ENCODE assay signal across 9 cellular contexts in genomic region chr2:159960413-159960812, GRCh38. TPM values are rescaled to one million over a fixed set of nuclear protein-coding genes. Genes with fewer than 3 reads are reported as not detected.
A peak's percentile ranks its signal among the peaks of the same experiment; 100 is the strongest.
DNase-seq lines count a peak whose midpoint lies in the region; ATAC-seq and TF ChIP-seq lines count a peak whose summit lies in the region.
"Had no signal": no experiment of that assay in that cellular context is flagged by ENCODE, and none has a peak within 500 bp of the region (broad histone marks: within the 10 kb centered on the region; RNA-seq: fewer than 3 reads in every experiment).

No MANE protein-coding gene starts in this region.

- 95 to 98% methylated on average over 2 of the region's 2 CpGs for WGBS in GM23248 (ENCODE audit: low coverage in 1 of 2, low lambda C conversion rate in 2 of 2, missing lambda C conversion rate in 2 of 2), 2 experiments
- 80 to 93% methylated on average over 2 of the region's 2 CpGs for WGBS in lower leg skin, 2 donors

- H3K9ac ChIP-seq in GM23248, result 0 out of 2 replicates have a peak overlapping the region, but pooled peaks have one; percentile 9

- H3K4me2 ChIP-seq in GM23248 (ENCODE audit: unreplicated experiment), result peak overlapping the region; percentile 82

- no peaks in the 10 kb centered on the region for H4K20me1 ChIP-seq in GM23248 (ENCODE audit: insufficient read depth)

- no peaks in the 10 kb centered on the region for H3K9me3 ChIP-seq in GM23248 (ENCODE audit: low read depth)

- no peaks in the 10 kb centered on the region for H3K9me3 Mint-ChIP-seq in nephron progenitor cell

- H3K27me3 ChIP-seq in GM23248 (replicated peaks; ENCODE audit: insufficient read depth), result no peaks in the 10 kb centered on the region

- TF ChIP-seq POLR2A in lower leg skin (IDR thresholded peaks at IDR 0.05), result no peak

- H3K79me2 ChIP-seq in GM23248 (ENCODE audit: insufficient read depth), result no peaks in the 10 kb centered on the region

- H3K4me3 Mint-ChIP-seq in nephron progenitor cell, result no peak overlapping the region
- H3K4me3 Mint-ChIP-seq: naive thymus-derived CD8-positive, alpha-beta T cell had no signal

- TF ChIP-seq CTCF in GM10266 (IDR thresholded peaks at IDR 0.05; ENCODE audit: control insufficient read depth, insufficient read depth, low read depth, missing control alignments) (no peak), nephron progenitor cell (IDR thresholded peaks at IDR 0.05) (no peak), lower leg skin (IDR thresholded peaks at IDR 0.05) (no peak)

- intact Hi-C loops in lower leg skin (cut with DNase I; ENCODE audit: low total_unique reads), result no loop called here

- no peaks in the 10 kb centered on the region for H3K36me3 ChIP-seq in GM23248 (ENCODE audit: low read depth)

- no peaks in the 10 kb centered on the region for H3K9me2 ChIP-seq in GM23248 (ENCODE audit: insufficient read depth)

- H2AFZ ChIP-seq in GM23248, result no peak overlapping the region

- no peak overlapping the region for H3K27ac Mint-ChIP-seq in nephron progenitor cell
- H3K27ac Mint-ChIP-seq: naive thymus-derived CD8-positive, alpha-beta T cell had no signal

- H3K27ac ChIP-seq in GM23248, result peak overlapping the region; percentile 53

- peaks cover 12% of the 10 kb centered on the region for H3K27me3 Mint-ChIP-seq in nephron progenitor cell (ENCODE audit: low read depth, poor library complexity)

- peaks cover 22% of the 10 kb centered on the region for H3K4me1 ChIP-seq in GM23248 (ENCODE audit: insufficient read depth)

- H3K36me3 Mint-ChIP-seq in nephron progenitor cell (ENCODE audit: low read depth), result no peaks in the 10 kb centered on the region
- H3K36me3 Mint-ChIP-seq: naive thymus-derived CD8-positive, alpha-beta T cell had no signal

- H3K4me3 ChIP-seq in GM23248 (peak overlapping the region; percentile 32), lower leg skin (ENCODE audit: low read depth, poor library complexity, severe bottlenecking) (no peak overlapping the region)

- peaks cover 23% of the 10 kb centered on the region for H3F3A ChIP-seq in GM23248 (ENCODE audit: insufficient read depth)

- in situ Hi-C loops in GM23248 (cut with MboI), result no loop called here

- H3K4me1 Mint-ChIP-seq in nephron progenitor cell, result peaks cover 6% of the 10 kb centered on the region

- DNase-seq in GM10266 (ENCODE audit: extremely low spot score), result peak; percentile 20
- DNase-seq in GM23248, result peak; percentile 86
- peak; percentile 43 for DNase-seq in RKO (ENCODE audit: low spot score)
- DNase-seq in kidney tubule cell (ENCODE audit: low spot score), result peak; percentile 80
- DNase-seq in nephron progenitor cell, result no peak
- DNase-seq in lower leg skin (ENCODE audit: low spot score in 2 of 2), result no peak
- DNase-seq: naive thymus-derived CD8-positive, alpha-beta T cell had no signal

- ATAC-seq in HG02938 (IDR thresholded peaks at IDR 0.05; ENCODE audit: unreplicated experiment), result no peak
- ATAC-seq in HG03025 (IDR thresholded peaks at IDR 0.05; ENCODE audit: low FRiP score, unreplicated experiment), result no peak
- ATAC-seq: naive thymus-derived CD8-positive, alpha-beta T cell had no signal

RNA-seq across cellular contexts. Expression of gene LY75, which starts 55.9 kb away (rescaled TPM):
- 0.38 and 0.65 TPM in 2 replicates for total RNA-seq in GM23248 (2014; rRNA removed; shearing (Covaris generic))
- polyA plus RNA-seq in GM23248 (2016; fragmentation: Nextera tagmentation; extraction: Ambion mirVana), result 0.58 and 0.69 TPM in 2 replicates
- total RNA-seq in lower leg skin, result 10 to 100 TPM in 2 of 4 donors, 1 to 10 TPM in 2; 5.5 to 23.7 (median 13.0) TPM

Comparison
In these comparisons a context has a peak if more than half of its experiments do, and no peak if none do; other contexts are left out.
1. DNase-seq: peak in GM10266 (single experiment), GM23248 (single experiment), RKO (single experiment) and kidney tubule cell (single experiment); none in nephron progenitor cell (single experiment) and lower leg skin (0 of 2).